Comparison of ENCODE assay signal across 11 cellular contexts in genomic region chr16:694863-695354, GRCh38. TPM values are rescaled to one million over a fixed set of nuclear protein-coding genes. Genes with fewer than 3 reads are reported as not detected.
DNase-seq lines count a peak whose midpoint lies in the region; ATAC-seq and TF ChIP-seq lines count a peak whose summit lies in the region.
"Had no signal": no experiment of that assay in that cellular context is flagged by ENCODE, and none has a peak within 500 bp of the region (broad histone marks: within the 10 kb centered on the region; RNA-seq: fewer than 3 reads in every experiment).

No MANE protein-coding gene starts in this region.

- H3K4me3 ChIP-seq in GM06990 (replicated peaks; ENCODE audit: low read depth, low read length) (peak overlapping the region; percentile 55), iPS-20b (ENCODE audit: low read length) (peak overlapping the region; percentile 65; the same call in 1 of the 2 replicates)

- no peak for ATAC-seq in activated B cell treated with CpG ODN at 0.5 μM for 24 hours (ENCODE audit: low read depth)
- no peak for ATAC-seq in HG02571 (IDR thresholded peaks at IDR 0.05; ENCODE audit: unreplicated experiment)

- no peaks in the 10 kb centered on the region for H3K4me1 ChIP-seq in iPS-20b (ENCODE audit: insufficient read depth, low read length)
- H3K4me1 ChIP-seq: SJCRH30 had no signal

- peak overlapping the region; percentile 7 for H3K4me3 Mint-ChIP-seq in activated B cell treated with CpG ODN at 0.5 μM for 24 hours

- no peaks in the 10 kb centered on the region for H3K9me3 Mint-ChIP-seq in activated B cell treated with CpG ODN at 0.5 μM for 24 hours

- no peak overlapping the region for H3K27ac Mint-ChIP-seq in activated B cell treated with CpG ODN at 0.5 μM for 24 hours

- peaks cover 20% of the 10 kb centered on the region for H3K27me3 Mint-ChIP-seq in activated B cell treated with CpG ODN at 0.5 μM for 24 hours

- H3K27ac ChIP-seq in 22Rv1 = peak overlapping the region; percentile 98
- H3K27ac ChIP-seq in iPS-20b (ENCODE audit: low read length) = no peak overlapping the region
- H3K27ac ChIP-seq: SJCRH30 had no signal

- H3K36me3 Mint-ChIP-seq in activated B cell treated with CpG ODN at 0.5 μM for 24 hours (ENCODE audit: low read depth) = peaks cover 4% of the 10 kb centered on the region

- H3K36me3 ChIP-seq in GM06990 (ENCODE audit: control insufficient read depth, insufficient read depth, low read length) = no peaks in the 10 kb centered on the region
- no peaks in the 10 kb centered on the region for H3K36me3 ChIP-seq in iPS-20b (ENCODE audit: insufficient read depth, low read depth, low read length)
- H3K36me3 ChIP-seq: SJCRH30 had no signal

- H3K9ac ChIP-seq in iPS-20b (ENCODE audit: low read depth, low read length) = no peak overlapping the region

- CTCF ChIA-PET in activated B cell treated with CpG ODN at 0.5 μM for 24 hours (lab: Charles Lee) = interaction anchor here (2.1 kb wide), 1 partner anchor 17 kb away, joined by 8 read pairs; no protein-coding TSS in a partner anchor

- peaks cover 26% of the 10 kb centered on the region for H3K4me1 Mint-ChIP-seq in activated B cell treated with CpG ODN at 0.5 μM for 24 hours

- no peaks in the 10 kb centered on the region for H3K9me3 ChIP-seq in iPS-20b (ENCODE audit: insufficient read depth, low read depth, low read length)
- H3K9me3 ChIP-seq: SJCRH30 had no signal

- no peak for TF ChIP-seq CTCF in 22Rv1 (IDR thresholded peaks at IDR 0.05)
- no peak for TF ChIP-seq CTCF in GM06990 (IDR thresholded peaks at IDR 0.05; ENCODE audit: insufficient read depth, low read length, poor library complexity, severe bottlenecking)
- no peak for TF ChIP-seq CTCF in activated B cell treated with CpG ODN at 0.5 μM for 24 hours (IDR thresholded peaks at IDR 0.05)

- intact Hi-C loops in activated B cell treated with CpG ODN at 0.5 μM for 24 hours (cut with micrococcal nuclease) = no loop called here

- POLR2A ChIA-PET in activated B cell treated with CpG ODN at 0.5 μM for 24 hours (lab: Charles Lee) = interaction anchor here (1.0 to 2.0 kb wide), 3 partner anchors 11 to 26 kb away, joined by 3 to 8 read pairs (median 3); partner anchors contain the start of genes ANTKMT, JMJD8 and METRN

- no peak for DNase-seq in GM06990 (ENCODE audit: extremely low read depth, insufficient read length)
- DNase-seq in activated B cell treated with CpG ODN at 0.5 μM for 24 hours = no peak
- DNase-seq in DMS114 treated with DMSO at 0.1 percent for 48 hours (lab: John Stamatoyannopoulos, UW; ENCODE audit: unreplicated experiment) = no peak
- DNase-seq in DMS153 (lab: John Stamatoyannopoulos, UW) = no peak
- no peak for DNase-seq in UCSD-AML1 (lab: John Stamatoyannopoulos, UW; ENCODE audit: unreplicated experiment)

- H3K27me3 ChIP-seq in GM06990 (replicated peaks; ENCODE audit: control insufficient read depth, insufficient read depth, low read length) = no peaks in the 10 kb centered on the region; the same call in 1 of the 2 replicates
- peaks cover 91% of the 10 kb centered on the region for H3K27me3 ChIP-seq in iPS-20b (ENCODE audit: insufficient read depth, low read length)
- H3K27me3 ChIP-seq: SJCRH30 had no signal

RNA-seq across cellular contexts. Expression of gene WDR24, which starts 4.7 kb away (rescaled TPM):
- 13.9 and 14.8 TPM in 2 replicates for total RNA-seq in activated B cell treated with CpG ODN at 0.5 μM for 24 hours

RNA-seq across cellular contexts. Expression of gene FBXL16, which starts 10.7 kb away (rescaled TPM):
- 0.75 and 0.88 TPM in 2 replicates for total RNA-seq in activated B cell treated with CpG ODN at 0.5 μM for 24 hours
- total RNA-seq: LHCN-M2, posterior vena cava had no signal

RNA-seq across cellular contexts. Expression of gene JMJD8, which starts 10.8 kb away (rescaled TPM):
- total RNA-seq in activated B cell treated with CpG ODN at 0.5 μM for 24 hours = 41.4 and 47.0 TPM in 2 replicates

RNA-seq across cellular contexts. Expression of gene STUB1, which starts 14.7 kb away (rescaled TPM):
- total RNA-seq in activated B cell treated with CpG ODN at 0.5 μM for 24 hours = 75.4 and 81.2 TPM in 2 replicates

RNA-seq across cellular contexts. Expression of gene RHBDL1, which starts 19.4 kb away (rescaled TPM):
- total RNA-seq in activated B cell treated with CpG ODN at 0.5 μM for 24 hours = 0.24 TPM in 1 of 2 replicates, not detected in the other
